ENCODE assay signal across 10 cellular contexts in genomic region chr1:198622532-198623218, GRCh38. TPM values are rescaled to one million over a fixed set of nuclear protein-coding genes. Genes with fewer than 3 reads are reported as not detected.
DNase-seq lines count a peak whose midpoint lies in the region; ATAC-seq and TF ChIP-seq lines count a peak whose summit lies in the region.
"Had no signal": no experiment of that assay in that cellular context is flagged by ENCODE, and none has a peak within 500 bp of the region (broad histone marks: within the 10 kb centered on the region; RNA-seq: fewer than 3 reads in every experiment).

No MANE protein-coding gene starts in this region.

- H3K27me3 Mint-ChIP-seq in CD8-positive, alpha-beta T cell (ENCODE audit: low read depth): no peaks in the 10 kb centered on the region
- H3K27me3 Mint-ChIP-seq in activated naive CD8-positive, alpha-beta T cell treated with anti-CD3 and anti-CD28 coated beads, Interleukin-2, amount 10 ng/mL, durations not matched to agents 7 days and 5 days: no peaks in the 10 kb centered on the region

- peak overlapping the region; percentile 78 for H3K4me3 Mint-ChIP-seq in CD8-positive, alpha-beta T cell
- peak overlapping the region; percentile 88 for H3K4me3 Mint-ChIP-seq in activated naive CD8-positive, alpha-beta T cell treated with anti-CD3 and anti-CD28 coated beads, Interleukin-2, amount 10 ng/mL, durations not matched to agents 7 days and 5 days

- H3K27me3 ChIP-seq in CD8-positive, alpha-beta T cell (ENCODE audit: insufficient read depth, low read length): no peaks in the 10 kb centered on the region
- H3K27me3 ChIP-seq in lower lobe of right lung (ENCODE audit: low read depth): no peaks in the 10 kb centered on the region

- no peaks in the 10 kb centered on the region for H3K9me3 ChIP-seq in CD8-positive, alpha-beta T cell (ENCODE audit: low read length)
- H3K9me3 ChIP-seq in lower lobe of right lung: no peaks in the 10 kb centered on the region
- H3K9me3 ChIP-seq: Caco-2 had no signal

- TF ChIP-seq CTCF in CD8-positive, alpha-beta T cell (IDR thresholded peaks at IDR 0.05): no peak
- no peak for TF ChIP-seq CTCF in lower lobe of right lung (IDR thresholded peaks at IDR 0.05)

- H3K36me3 ChIP-seq in CD8-positive, alpha-beta T cell (ENCODE audit: insufficient read depth, low read length): no peaks in the 10 kb centered on the region
- H3K36me3 ChIP-seq in lower lobe of right lung: no peaks in the 10 kb centered on the region

- no peak overlapping the region for H3K4me3 ChIP-seq in CD8-positive, alpha-beta T cell (ENCODE audit: low read depth, low read length)
- no peak overlapping the region for H3K4me3 ChIP-seq in lower lobe of right lung

- ATAC-seq in CD8-positive, alpha-beta T cell: no peak
- ATAC-seq in GM18909 (IDR thresholded peaks at IDR 0.05; ENCODE audit: poor library complexity, unreplicated experiment): peak; percentile 31
- ATAC-seq in HG03354 (IDR thresholded peaks at IDR 0.05; ENCODE audit: poor library complexity, severe bottlenecking, unreplicated experiment): peak; percentile 37
- ATAC-seq in activated naive CD8-positive, alpha-beta T cell treated with anti-CD3 and anti-CD28 coated beads, Interleukin-2, amount 10 ng/mL, durations not matched to agents 7 days and 5 days (ENCODE audit: low read depth): no peak
- ATAC-seq in lower lobe of right lung: no peak

- CTCF ChIA-PET in CD8-positive, alpha-beta T cell (lab: Charles Lee): interaction anchor here (1.0 to 7.2 kb wide), 6 partner anchors 8 to 61 kb away, joined by 3 to 84 read pairs (median 11); partner anchors contain the start of gene PTPRC

- POLR2A ChIA-PET in CD8-positive, alpha-beta T cell (lab: Charles Lee): interaction anchor here (0.7 to 6.8 kb wide), 14 partner anchors 8 to 100 kb away, joined by 3 to 105 read pairs (median 12); partner anchors contain the start of gene PTPRC
- POLR2A ChIA-PET in activated naive CD8-positive, alpha-beta T cell treated with anti-CD3 and anti-CD28 coated beads, Interleukin-2, amount 10 ng/mL, durations not matched to agents 7 days and 5 days (lab: Charles Lee): interaction anchor here (0.7 to 7.4 kb wide), 8 partner anchors 10 to 520 kb away, joined by 3 to 145 read pairs (median 22); partner anchors contain the start of gene PTPRC

- H3K9me3 Mint-ChIP-seq in CD8-positive, alpha-beta T cell: no peaks in the 10 kb centered on the region
- H3K9me3 Mint-ChIP-seq in activated naive CD8-positive, alpha-beta T cell treated with anti-CD3 and anti-CD28 coated beads, Interleukin-2, amount 10 ng/mL, durations not matched to agents 7 days and 5 days: no peaks in the 10 kb centered on the region

- H3K4me1 Mint-ChIP-seq in CD8-positive, alpha-beta T cell (ENCODE audit: low read depth): peaks cover 96% of the 10 kb centered on the region
- peaks cover 72% of the 10 kb centered on the region for H3K4me1 Mint-ChIP-seq in activated naive CD8-positive, alpha-beta T cell treated with anti-CD3 and anti-CD28 coated beads, Interleukin-2, amount 10 ng/mL, durations not matched to agents 7 days and 5 days

- H3K27ac Mint-ChIP-seq in CD8-positive, alpha-beta T cell: peak overlapping the region; percentile 93
- peak overlapping the region; percentile 97 for H3K27ac Mint-ChIP-seq in activated naive CD8-positive, alpha-beta T cell treated with anti-CD3 and anti-CD28 coated beads, Interleukin-2, amount 10 ng/mL, durations not matched to agents 7 days and 5 days

- no peak for DNase-seq in CD8-positive, alpha-beta T cell
- DNase-seq in activated naive CD8-positive, alpha-beta T cell treated with anti-CD3 and anti-CD28 coated beads, Interleukin-2, amount 10 ng/mL, durations not matched to agents 7 days and 5 days: no peak
- DNase-seq in stimulated activated CD4-positive, alpha-beta T cell treated with anti-CD3 and anti-CD28 coated beads, Interleukin-2, amount 100 ng/mL, for 48 hours: no peak
- DNase-seq in NK-92 treated with Interleukin-12 subunit alpha and Interleukin-12 subunit beta, amount 100 ng/mL, for 24 hours (lab: John Stamatoyannopoulos, UW): no peak
- no peak for DNase-seq in effector CD4-positive, alpha-beta T cell
- DNase-seq in lower lobe of right lung: no peak
- DNase-seq: Caco-2, NCI-H446 had no signal

- H3K36me3 Mint-ChIP-seq in CD8-positive, alpha-beta T cell: peaks cover 2% of the 10 kb centered on the region
- peaks cover 10% of the 10 kb centered on the region for H3K36me3 Mint-ChIP-seq in activated naive CD8-positive, alpha-beta T cell treated with anti-CD3 and anti-CD28 coated beads, Interleukin-2, amount 10 ng/mL, durations not matched to agents 7 days and 5 days

- intact Hi-C loops in CD8-positive, alpha-beta T cell (cut with DNase I, micrococcal nuclease): loop anchor here (5.0 to 10.0 kb wide), 3 partner anchors 35 to 848 kb away; partner anchors contain the start of gene DENND1B (in 1 of the 2)
- intact Hi-C loops in lower lobe of right lung (cut with DNase I): no loop called here

- H3K4me1 ChIP-seq in CD8-positive, alpha-beta T cell (ENCODE audit: insufficient read depth, low read length): peaks cover 90% of the 10 kb centered on the region
- H3K4me1 ChIP-seq in lower lobe of right lung: peaks cover 5% of the 10 kb centered on the region
- H3K4me1 ChIP-seq: Caco-2 had no signal

- peak overlapping the region; percentile 68 for H3K27ac ChIP-seq in CD8-positive, alpha-beta T cell (ENCODE audit: low read depth, low read length)
- no peak overlapping the region for H3K27ac ChIP-seq in lower lobe of right lung

RNA-seq across cellular contexts. Expression of gene PTPRC, which starts 16.2 kb away (rescaled TPM):
- 100 to 1,000 TPM; 603 to 634 TPM for total RNA-seq in CD8-positive, alpha-beta T cell
- total RNA-seq in activated naive CD8-positive, alpha-beta T cell treated with anti-CD3 and anti-CD28 coated beads, Interleukin-2, amount 10 ng/mL, durations not matched to agents 7 days and 5 days: 100 to 1,000 TPM; 828 to 854 TPM
- total RNA-seq in lower lobe of right lung: 214 TPM

Comparison
In these comparisons a context has a peak if more than half of its experiments do, and no peak if none do; other contexts are left out.
1. ATAC-seq: peak in GM18909 (single experiment) and HG03354 (single experiment); none in CD8-positive, alpha-beta T cell (single experiment), activated naive CD8-positive, alpha-beta T cell treated with anti-CD3 and anti-CD28 coated beads, Interleukin-2, amount 10 ng/mL, durations not matched to agents 7 days and 5 days (single experiment) and lower lobe of right lung (0 of 2).